In genomic region chr15:68078365-68078764, GRCh38 we compare ENCODE assay signal across 1 cellular context.
TF ChIP-seq lines count a peak whose summit lies in the region.

No MANE protein-coding gene starts in this region.

TF ChIP-seq in GM12878, 131 proteins besides CTCF, POLR2A, EP300 and RAD21 (continued from another document):
- TF ChIP-seq SRF (IDR thresholded peaks at IDR 0.05; ENCODE audit: low read depth in 2 of 2, low read length in 2 of 2) (no peak), KDM1A (IDR thresholded peaks at IDR 0.05; ENCODE audit: borderline replicate concordance) (no peak), CBFB (IDR thresholded peaks at IDR 0.05; ENCODE audit: low read depth) (no peak)
